In the genomic region with DNA sequence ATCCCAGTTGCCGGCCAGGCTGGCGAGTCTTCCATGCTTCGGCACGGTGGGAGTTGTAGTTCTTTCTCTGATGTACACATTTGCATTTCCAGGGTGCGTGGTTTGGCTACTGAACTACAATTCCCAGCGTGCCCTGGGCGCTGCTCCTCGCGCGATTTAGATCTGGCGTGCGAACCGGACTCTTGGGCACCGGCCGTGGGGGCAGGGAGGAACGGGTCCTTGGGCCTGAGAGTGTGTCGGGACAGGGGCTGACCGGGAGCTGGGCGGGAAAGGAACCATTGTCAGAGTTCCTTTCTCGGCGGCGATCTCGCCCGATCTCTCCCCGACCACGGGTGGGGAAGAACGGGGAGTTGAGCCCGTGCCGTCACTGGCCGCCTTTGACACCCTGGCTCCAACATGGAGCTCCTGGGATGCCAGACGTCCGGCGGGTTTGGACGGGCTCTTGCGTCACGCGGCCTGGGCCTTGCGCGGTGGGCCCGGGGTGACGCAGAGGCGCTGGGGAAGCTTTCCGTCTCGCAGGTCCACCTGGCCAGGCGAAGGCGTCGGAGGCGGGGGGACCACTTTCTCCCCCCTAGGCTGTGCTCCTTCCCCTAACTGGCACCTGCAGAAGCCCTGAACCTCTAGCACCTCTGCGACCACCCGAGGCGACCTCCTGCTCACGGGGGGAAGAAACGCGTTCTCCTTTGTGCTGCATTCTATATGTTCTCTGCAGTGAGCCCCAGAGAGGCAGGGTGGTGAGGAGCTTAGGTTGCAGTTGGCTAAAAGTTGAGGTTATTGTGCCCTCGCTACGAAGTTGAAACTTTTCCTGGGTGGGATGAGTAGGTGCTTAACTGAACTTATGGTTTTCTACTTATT, we compare ENCODE assay signal across 8 cellular contexts. TPM values are rescaled to one million over a fixed set of nuclear protein-coding genes. Genes with fewer than 3 reads are reported as not detected.
DNase-seq lines count a peak whose midpoint lies in the region; ATAC-seq and FAIRE-seq lines count a peak whose summit lies in the region.

No MANE protein-coding gene starts in this region.

- no peaks in the 10 kb centered on the region for H3K27me3 ChIP-seq in small intestine (ENCODE audit: control insufficient read depth in 2 of 2, insufficient read depth in 2 of 2, low read length in 2 of 2)

- 0% methylated on average over 52 to 56 of the region's 56 CpGs for WGBS in small intestine, 3 donors

- no peaks in the 10 kb centered on the region for H3K36me3 ChIP-seq in small intestine (ENCODE audit: control insufficient read depth in 2 of 2, insufficient read depth in 2 of 2, low read length in 2 of 2)

- FAIRE-seq in small intestine (lab: Jason Lieb, UNC): no peak

- peak overlapping the region; percentile 95 to 100 (median 98) for H3K4me3 Mint-ChIP-seq in immature natural killer cell

- ATAC-seq in GM19025 (IDR thresholded peaks at IDR 0.05; ENCODE audit: low read depth, unreplicated experiment) (peak; percentile 76), HG03280 (IDR thresholded peaks at IDR 0.05; ENCODE audit: unreplicated experiment) (peak; percentile 78)

- DNase-seq in AG08396 (ENCODE audit: low spot score): peak; percentile 89
- peak; percentile 93 for DNase-seq in NCI-H226
- peak; percentile 61 to 78 (median 72) for DNase-seq in activated CD4-positive, CD25-positive, alpha-beta regulatory T cell (lab: John Stamatoyannopoulos, UW)
- DNase-seq in caudate nucleus (lab: John Stamatoyannopoulos, UW): peak; percentile 52 to 97 (median 90)
- DNase-seq in immature natural killer cell: peak; percentile 89 to 90 (median 89)
- peak; percentile 97 for DNase-seq in small intestine

- H3K4me1 ChIP-seq in small intestine (ENCODE audit: control insufficient read depth in 2 of 2, insufficient read depth in 1 of 2, low read depth in 1 of 2, low read length in 1 of 2): peaks cover 0 to 9% of the 10 kb centered on the region in 2 donors

- H3K27ac ChIP-seq in caudate nucleus (ENCODE audit: low read depth, low read length) (peak overlapping the region; percentile 98), small intestine (ENCODE audit: low read depth in 1 of 2, low read length in 1 of 2) (peak overlapping the region; percentile 97 to 98)

- H3K4me3 ChIP-seq in small intestine (ENCODE audit: low read depth in 1 of 2, low read length in 2 of 2): peak overlapping the region; percentile 93 to 94

- H3K4me1 Mint-ChIP-seq in immature natural killer cell: peaks cover 25 to 55% of the 10 kb centered on the region in 2 donors

- H3K9me3 Mint-ChIP-seq in immature natural killer cell: no peaks in the 10 kb centered on the region

- peaks cover 0 to 5% (median 0%) of the 10 kb centered on the region in 3 donors for H3K36me3 Mint-ChIP-seq in immature natural killer cell

- H3K27ac Mint-ChIP-seq in immature natural killer cell: peak overlapping the region; percentile 95 to 100 (median 98)

- peaks cover 5 to 22% (median 16%) of the 10 kb centered on the region in 3 donors for H3K27me3 Mint-ChIP-seq in immature natural killer cell (ENCODE audit: low read depth in 3 of 3)

- no peaks in the 10 kb centered on the region for H3K9me3 ChIP-seq in small intestine (ENCODE audit: control insufficient read depth, low read depth)

RNA-seq across cellular contexts. Expression of gene IFRD1, which starts 0.8 kb away (rescaled TPM):
- 10 to 100 TPM; 18.8 to 43.7 (median 21.8) TPM for polyA plus RNA-seq in immature natural killer cell
- polyA plus RNA-seq in small intestine: 10 to 100 TPM; 41.9 to 58.4 (median 49.0) TPM

RNA-seq across cellular contexts. Expression of gene LSMEM1, which starts 29.8 kb away (rescaled TPM):
- under 1 TPM in 2 of 3 donors, not detected in 1; 0.36 to 0.48 TPM for polyA plus RNA-seq in immature natural killer cell
- 10 to 100 TPM in 1 of 3 donors, 1 to 10 TPM in 2; 1.7 to 38.2 (median 6.2) TPM for polyA plus RNA-seq in small intestine

Comparison
In these comparisons a context has a peak if more than half of its experiments do, and no peak if none do; other contexts are left out.
1. Peak in every context shown above with its lines: DNase-seq, ATAC-seq, H3K4me3 ChIP-seq and H3K27ac ChIP-seq.